ENCODE assay signal across 1 cellular context in genomic region chr19:32921624-32922023, GRCh38.
TF ChIP-seq lines count a peak whose summit lies in the region.

No MANE protein-coding gene starts in this region.

TF ChIP-seq in A549, 52 proteins besides CTCF, POLR2A, EP300 and RAD21:
- TF ChIP-seq POLR2AphosphoS2 (conservative IDR thresholded peaks at IDR 0.05; ENCODE audit: low read length) = no peak
- no peak for TF ChIP-seq FOSL2 (IDR thresholded peaks at IDR 0.05)
- TF ChIP-seq FOSL2 (CRISPR knock-in tag; IDR thresholded peaks at IDR 0.05) = no peak
- TF ChIP-seq KDM1A (IDR thresholded peaks at IDR 0.05; ENCODE audit: low read depth) = no peak
- no peak for TF ChIP-seq FOSB (CRISPR knock-in tag; IDR thresholded peaks at IDR 0.05)
- no peak for TF ChIP-seq HOXB13 (CRISPR knock-in tag; IDR thresholded peaks at IDR 0.05; ENCODE audit: low read depth)
- no peak for TF ChIP-seq PBX3 (IDR thresholded peaks at IDR 0.05)
- TF ChIP-seq HOXB5 (CRISPR knock-in tag; IDR thresholded peaks at IDR 0.05) = no peak
- no peak for TF ChIP-seq JUN (IDR thresholded peaks at IDR 0.05)
- no peak for TF ChIP-seq E2F6 (IDR thresholded peaks at IDR 0.05; ENCODE audit: borderline replicate concordance, low read depth)
- no peak for TF ChIP-seq TP53 (CRISPR knock-in tag; IDR thresholded peaks at IDR 0.05)
- TF ChIP-seq HOXA7 (CRISPR knock-in tag; IDR thresholded peaks at IDR 0.05) = no peak
- no peak for TF ChIP-seq NR3C1 (IDR thresholded peaks at IDR 0.05)
- TF ChIP-seq CEBPB (IDR thresholded peaks at IDR 0.05) = no peak
- no peak for TF ChIP-seq SMC3 (IDR thresholded peaks at IDR 0.05)
